In genomic region chr2:151704480-151704961, GRCh38 we compare ENCODE assay signal across 1 cellular context.
TF ChIP-seq lines count a peak whose summit lies in the region.
"Not testable (repeated sequence)": the region's sequence is repeated elsewhere in the genome, so short reads cannot be mapped to it uniquely, and the experiment has no call there.

No MANE protein-coding gene starts in this region.

TF ChIP-seq in K562, 482 proteins besides CTCF, POLR2A, EP300 and RAD21:
- TF ChIP-seq CREB3L1 (IDR thresholded peaks at IDR 0.05; ENCODE audit: borderline replicate concordance, low read depth) (peak; percentile 58; the same call in 1 of the 2 replicates), POLR2G (IDR thresholded peaks at IDR 0.05; ENCODE audit: low read depth, low read length) (peak; percentile 72), L3MBTL2 (IDR thresholded peaks at IDR 0.05) (peak; percentile 88), CTBP1 (IDR thresholded peaks at IDR 0.05; ENCODE audit: borderline replicate concordance) (peak; percentile 54; the same call in 1 of the 2 replicates), POLR2H (tag; IDR thresholded peaks at IDR 0.05; ENCODE audit: low read depth) (peak; percentile 84), FOXA3 (CRISPR knock-in tag; conservative IDR thresholded peaks at IDR 0.05 in 1 of 2, IDR thresholded peaks at IDR 0.05 in 1 of 2) (0 out of 4 replicates have a peak, but pooled peaks of 1 of the 2 experiments have one; percentile 40), NFIC (IDR thresholded peaks at IDR 0.05) (0 out of 2 replicates have a peak, but pooled peaks have one; percentile 14), SOX6 (IDR thresholded peaks at IDR 0.05) (0 out of 2 replicates have a peak, but pooled peaks have one; percentile 68), NRF1 (conservative IDR thresholded peaks at IDR 0.05 in 1 of 2, IDR thresholded peaks at IDR 0.05 in 1 of 2) (peak; percentile 23 to 39; a peak in 2 of 4 replicates), ZEB2 (IDR thresholded peaks at IDR 0.05) (0 out of 2 replicates have a peak, but pooled peaks have one; percentile 20), CXXC5 (CRISPR knock-in tag; IDR thresholded peaks at IDR 0.05) (peak; percentile 60), NFRKB (IDR thresholded peaks at IDR 0.05; ENCODE audit: low read depth) (peak; percentile 90; the same call in 1 of the 2 replicates), PHF8 (IDR thresholded peaks at IDR 0.05; ENCODE audit: borderline replicate concordance, low read length) (peak; percentile 33; the same call in 1 of the 2 replicates), LEF1 (IDR thresholded peaks at IDR 0.05) (0 out of 2 replicates have a peak, but pooled peaks have one; percentile 22), MAZ (CRISPR knock-in tag; conservative IDR thresholded peaks at IDR 0.05 in 1 of 2, IDR thresholded peaks at IDR 0.05 in 1 of 2) (0 out of 4 replicates have a peak, but pooled peaks have one; percentile 13 to 35), CEBPG (tag; conservative IDR thresholded peaks at IDR 0.05 in 1 of 2, IDR thresholded peaks at IDR 0.05 in 1 of 2) (0 out of 4 replicates have a peak, but pooled peaks of 1 of the 2 experiments have one; percentile 28), BRD9 (IDR thresholded peaks at IDR 0.05; ENCODE audit: low read depth, partially characterized antibody) (peak; percentile 44), ATF1 (tag; IDR thresholded peaks at IDR 0.05) (peak; percentile 57), NR2C1 (tag; IDR thresholded peaks at IDR 0.05) (0 out of 2 replicates have a peak, but pooled peaks have one; percentile 40), ZNF766 (CRISPR knock-in tag; conservative IDR thresholded peaks at IDR 0.05) (0 out of 2 replicates have a peak, but pooled peaks have one; percentile 18), KLF1 (tag; IDR thresholded peaks at IDR 0.05) (peak; percentile 53; the same call in 1 of the 2 replicates), NR2C2 (tag; IDR thresholded peaks at IDR 0.05) (0 out of 2 replicates have a peak, but pooled peaks have one; percentile 12), CREM (IDR thresholded peaks at IDR 0.05; ENCODE audit: low read depth) (0 out of 2 replicates have a peak, but pooled peaks have one; percentile 13), HDAC2 (IDR thresholded peaks at IDR 0.05) (peak; percentile 25; the same call in 1 of the 2 replicates), MTA3 (IDR thresholded peaks at IDR 0.05; ENCODE audit: borderline replicate concordance) (0 out of 2 replicates have a peak, but pooled peaks have one; percentile 28), RB1 (IDR thresholded peaks at IDR 0.05; ENCODE audit: low read depth) (0 out of 2 replicates have a peak, but pooled peaks have one; percentile 15), YY1 (IDR thresholded peaks at IDR 0.05; ENCODE audit: borderline replicate concordance in 1 of 3, control insufficient read depth in 1 of 3, extremely low read depth in 1 of 3, insufficient read depth in 3 of 3, insufficient read length in 1 of 3, insufficient replicate concordance in 2 of 3, low read depth in 1 of 3, low read length in 2 of 3) (peak; percentile 36 to 89 (median 73)), TAF1 (IDR thresholded peaks at IDR 0.05; ENCODE audit: control insufficient read depth, extremely low read depth, insufficient read depth, low read length, severe bottlenecking) (peak; percentile 39), TAF7 (tag; IDR thresholded peaks at IDR 0.05) (peak; percentile 67; the same call in 1 of the 2 replicates), ZBTB17 (CRISPR knock-in tag; IDR thresholded peaks at IDR 0.05) (0 out of 2 replicates have a peak, but pooled peaks have one; percentile 36), SUPT5H (IDR thresholded peaks at IDR 0.05) (peak; percentile 61), ATF7 (IDR thresholded peaks at IDR 0.05) (peak; percentile 24; the same call in 1 of the 2 replicates), MGA (IDR thresholded peaks at IDR 0.05) (peak; percentile 86), SMARCE1 (IDR thresholded peaks at IDR 0.05) (peak; percentile 35; the same call in 1 of the 2 replicates), EGR1 (conservative IDR thresholded peaks at IDR 0.05) (peak; percentile 64), TOE1 (IDR thresholded peaks at IDR 0.05; ENCODE audit: borderline replicate concordance) (0 out of 2 replicates have a peak, but pooled peaks have one; percentile 24), EHMT2 (IDR thresholded peaks at IDR 0.05) (peak; percentile 39; the same call in 1 of the 2 replicates), TAF9B (IDR thresholded peaks at IDR 0.05; ENCODE audit: partially characterized antibody) (peak; percentile 75), SMAD4 (CRISPR knock-in tag; conservative IDR thresholded peaks at IDR 0.05) (peak; percentile 62), ARID1B (IDR thresholded peaks at IDR 0.05) (peak; percentile 37; the same call in 1 of the 2 replicates), EP400 (IDR thresholded peaks at IDR 0.05) (peak; percentile 75), RBFOX2 (IDR thresholded peaks at IDR 0.05; ENCODE audit: low read depth, low read length) (peak; percentile 72), FOXK2 (conservative IDR thresholded peaks at IDR 0.05 in 1 of 2, IDR thresholded peaks at IDR 0.05 in 1 of 2; ENCODE audit: low read depth in 2 of 2) (peak; percentile 41 to 64; a peak in 2 of 4 replicates)
- not testable (repeated sequence) for TF ChIP-seq CEBPG (CRISPR knock-in tag; IDR thresholded peaks at IDR 0.05); ATF1 (CRISPR knock-in tag; IDR thresholded peaks at IDR 0.05); NR2C1 (IDR thresholded peaks at IDR 0.05); NR2C2 (CRISPR knock-in tag; IDR thresholded peaks at IDR 0.05); TOE1 (CRISPR knock-in tag; IDR thresholded peaks at IDR 0.05; ENCODE audit: borderline replicate concordance, low read depth)
TF ChIP-seq in K562: peak in this region for 43; not testable (repeated sequence) for 439.
